8 cellular contexts compared by ENCODE assay signal in genomic region chr19:11949614-11950080, GRCh38. TPM values are rescaled to one million over a fixed set of nuclear protein-coding genes. Genes with fewer than 3 reads are reported as not detected.
A peak's percentile ranks its signal among the peaks of the same experiment; 100 is the strongest.
DNase-seq lines count a peak whose midpoint lies in the region; ATAC-seq, FAIRE-seq and TF ChIP-seq lines count a peak whose summit lies in the region.
"Not testable (repeated sequence)": the region's sequence is repeated elsewhere in the genome, so short reads cannot be mapped to it uniquely, and the experiment has no call there.

No MANE protein-coding gene starts in this region.

- WGBS in mammary epithelial cell (ENCODE audit: low coverage, missing lambda C conversion rate), result 100% methylated on average over 4 of the region's 4 CpGs

- not testable (repeated sequence) for H2AFZ ChIP-seq in PC-3 (ENCODE audit: low read length); mammary epithelial cell (ENCODE audit: low read depth, low read length); neural progenitor cell (replicated peaks)

- not testable (repeated sequence) for BruUV-seq in PC-3 (replicated peaks; lab: Mats Ljungman, UMichigan)
- TSS peak; percentile 8 for BruUV-seq in mammary epithelial cell (replicated peaks; lab: Mats Ljungman, UMichigan)

- intact Hi-C loops in PC-3 (cut with micrococcal nuclease); mammary epithelial cell (cut with micrococcal nuclease); kidney (cut with DNase I): not testable (repeated sequence)

- DNase-seq in PC-3; activated T-cell treated with anti-CD3 and anti-CD28 coated beads, Interleukin-2, amount 50 U/mL, for 72 hours; mammary epithelial cell; kidney; neural progenitor cell (ENCODE audit: low spot score): not testable (repeated sequence)

- not testable (repeated sequence) for H3K79me2 ChIP-seq in PC-3 (ENCODE audit: low read length); neural progenitor cell (ENCODE audit: low read depth)
- peaks cover 16% of the 10 kb centered on the region for H3K79me2 ChIP-seq in mammary epithelial cell (ENCODE audit: insufficient read depth, low read length)

- TF ChIP-seq CTCF in PC-3 (conservative IDR thresholded peaks at IDR 0.05; ENCODE audit: low read depth, low read length); mammary epithelial cell (conservative IDR thresholded peaks at IDR 0.05 in 1 of 2, IDR thresholded peaks at IDR 0.05 in 1 of 2; ENCODE audit: extremely low read depth in 1 of 2, insufficient read depth in 1 of 2, low read depth in 1 of 2, low read length in 2 of 2); kidney (IDR thresholded peaks at IDR 0.05; ENCODE audit: borderline replicate concordance, extremely low read depth, insufficient read depth); neural progenitor cell (IDR thresholded peaks at IDR 0.05): not testable (repeated sequence)

- POLR2A ChIA-PET in PC-3 (lab: Charles Lee; ENCODE audit: unreplicated experiment), result not testable (repeated sequence)

- not testable (repeated sequence) for H3K4me2 ChIP-seq in BLaER1; PC-3 (ENCODE audit: low read length); mammary epithelial cell (ENCODE audit: insufficient read depth, low read depth, low read length); neural progenitor cell

- H3K4me1 ChIP-seq in BLaER1; HUES48 (ENCODE audit: control insufficient read depth, insufficient read depth, low read length); PC-3 (ENCODE audit: insufficient read depth, low read length); mammary epithelial cell (ENCODE audit: insufficient read depth, low read length); kidney (ENCODE audit: control insufficient read depth in 1 of 2, insufficient read depth in 1 of 2, low read depth in 1 of 2, low read length in 2 of 2); neural progenitor cell; subcutaneous abdominal adipose tissue (ENCODE audit: control insufficient read depth in 5 of 5, insufficient read depth in 5 of 5, low read length in 5 of 5): not testable (repeated sequence)

- H3K27ac Mint-ChIP-seq in activated T-cell treated with anti-CD3 and anti-CD28 coated beads, Interleukin-2, amount 50 U/mL, for 72 hours, result peak overlapping the region; percentile 94
- not testable (repeated sequence) for H3K27ac Mint-ChIP-seq in neural progenitor cell

- H3K9me3 Mint-ChIP-seq in activated T-cell treated with anti-CD3 and anti-CD28 coated beads, Interleukin-2, amount 50 U/mL, for 72 hours, result peaks cover 20 to 36% of the 10 kb centered on the region in 2 donors
- H3K9me3 Mint-ChIP-seq in neural progenitor cell, result peaks cover 94% of the 10 kb centered on the region

- ATAC-seq in PC-3; activated T-cell treated with anti-CD3 and anti-CD28 coated beads, Interleukin-2, amount 50 U/mL, for 72 hours (replicated peaks in 1 of 2): not testable (repeated sequence)

- not testable (repeated sequence) for H4K20me1 ChIP-seq in BLaER1; PC-3 (ENCODE audit: low read length); mammary epithelial cell (ENCODE audit: insufficient read depth, low read length); neural progenitor cell (ENCODE audit: low read depth)

- not testable (repeated sequence) for H3K4me3 Mint-ChIP-seq in activated T-cell treated with anti-CD3 and anti-CD28 coated beads, Interleukin-2, amount 50 U/mL, for 72 hours; neural progenitor cell

- not testable (repeated sequence) for H3K27me3 ChIP-seq in BLaER1; HUES48 (ENCODE audit: control insufficient read depth, insufficient read depth, low read length); PC-3 (ENCODE audit: low read length); mammary epithelial cell (ENCODE audit: insufficient read depth, low read length); neural progenitor cell; subcutaneous abdominal adipose tissue (ENCODE audit: control insufficient read depth in 5 of 5, insufficient read depth in 4 of 5, low read length in 5 of 5)

- peaks cover 61 to 78% of the 10 kb centered on the region in 2 donors for H3K36me3 Mint-ChIP-seq in activated T-cell treated with anti-CD3 and anti-CD28 coated beads, Interleukin-2, amount 50 U/mL, for 72 hours (ENCODE audit: insufficient read depth in 2 of 2)
- peaks cover 75% of the 10 kb centered on the region for H3K36me3 Mint-ChIP-seq in neural progenitor cell

- H3K9me2 ChIP-seq in PC-3 (replicated peaks; ENCODE audit: low read length), result not testable (repeated sequence)

- not testable (repeated sequence) for H3K27ac ChIP-seq in BLaER1; HUES48 (ENCODE audit: low read depth, low read length); PC-3 (ENCODE audit: low read length); mammary epithelial cell (ENCODE audit: insufficient read depth, low read depth, low read length); kidney (ENCODE audit: low read depth in 2 of 2, low read length in 2 of 2); neural progenitor cell; subcutaneous abdominal adipose tissue (ENCODE audit: low read depth, low read length)

- H3K36me3 ChIP-seq in BLaER1 (peaks cover 99% of the 10 kb centered on the region), HUES48 (ENCODE audit: control insufficient read depth, insufficient read depth, low read length) (peaks cover 47% of the 10 kb centered on the region), PC-3 (ENCODE audit: low read depth, low read length) (peaks cover 84% of the 10 kb centered on the region), mammary epithelial cell (ENCODE audit: insufficient read depth, low read length) (peaks cover 20% of the 10 kb centered on the region), kidney (ENCODE audit: control insufficient read depth in 1 of 2, insufficient read depth in 2 of 2, low read length in 2 of 2) (peaks cover 34 to 35% of the 10 kb centered on the region in 2 donors), neural progenitor cell (peaks cover 49% of the 10 kb centered on the region), subcutaneous abdominal adipose tissue (ENCODE audit: control insufficient read depth in 5 of 5, insufficient read depth in 5 of 5, low read length in 5 of 5) (peaks cover 35 to 54% (median 41%) of the 10 kb centered on the region in 5 donors)

- H3K4me1 Mint-ChIP-seq in activated T-cell treated with anti-CD3 and anti-CD28 coated beads, Interleukin-2, amount 50 U/mL, for 72 hours (ENCODE audit: low read depth); neural progenitor cell: not testable (repeated sequence)

- H3K9ac ChIP-seq in BLaER1; HUES48 (ENCODE audit: low read depth, low read length); PC-3 (ENCODE audit: low read length); mammary epithelial cell (ENCODE audit: insufficient read depth, low read length); kidney (ENCODE audit: low read length in 2 of 2); neural progenitor cell; subcutaneous abdominal adipose tissue (ENCODE audit: low read length in 5 of 5): not testable (repeated sequence)

- CTCF ChIA-PET in PC-3 (lab: Charles Lee); mammary epithelial cell (lab: Charles Lee; ENCODE audit: low non-redundant PET): not testable (repeated sequence)

- not testable (repeated sequence) for H3F3A ChIP-seq in PC-3 (ENCODE audit: low read length, unreplicated experiment)
- peaks cover 23% of the 10 kb centered on the region for H3F3A ChIP-seq in neural progenitor cell (ENCODE audit: low read depth)

- in situ Hi-C loops in mammary epithelial cell (cut with MboI; ENCODE audit: low sequenced_read_pairs in 2 of 2), result loop anchor here in 1 of 2 donors (25.0 kb wide), 1 partner anchor 188 kb away; the partner anchor contains the start of gene ZNF20

- not testable (repeated sequence) for FAIRE-seq in kidney (lab: Jason Lieb, UNC)

- H3K27me3 Mint-ChIP-seq in activated T-cell treated with anti-CD3 and anti-CD28 coated beads, Interleukin-2, amount 50 U/mL, for 72 hours (ENCODE audit: low read depth), result not testable (repeated sequence)
- peaks cover 13% of the 10 kb centered on the region for H3K27me3 Mint-ChIP-seq in neural progenitor cell (ENCODE audit: insufficient read depth, low read depth)

- H3K9me3 ChIP-seq in BLaER1 (peaks cover 100% of the 10 kb centered on the region), HUES48 (ENCODE audit: control insufficient read depth, insufficient read depth, low read length) (peaks cover 97% of the 10 kb centered on the region), PC-3 (ENCODE audit: low read length) (peaks cover 93% of the 10 kb centered on the region), mammary epithelial cell (replicated peaks; ENCODE audit: insufficient read depth, low read length) (peaks cover 85% of the 10 kb centered on the region), kidney (ENCODE audit: control insufficient read depth in 1 of 2, low read length in 2 of 2) (peaks cover 49 to 91% of the 10 kb centered on the region in 2 donors), neural progenitor cell (ENCODE audit: low read depth) (peaks cover 73% of the 10 kb centered on the region), subcutaneous abdominal adipose tissue (ENCODE audit: control insufficient read depth in 5 of 5, low read length in 5 of 5) (peaks cover 80 to 98% (median 87%) of the 10 kb centered on the region in 5 donors)

- dilution Hi-C loops in mammary epithelial cell (cut with HindIII; ENCODE audit: low sequenced_read_pairs), result loop anchor here (5.0 to 10.0 kb wide), 2 partner anchors 183 to 575 kb away; no protein-coding TSS in a partner anchor

- H3K4me3 ChIP-seq in BLaER1 (peak overlapping the region; percentile 55), HUES48 (ENCODE audit: low read depth, low read length) (peak overlapping the region; percentile 45), PC-3 (ENCODE audit: low read length) (peak overlapping the region; percentile 10; the same call in 1 of the 2 replicates), kidney (ENCODE audit: low read length in 2 of 2) (peak overlapping the region; percentile 1 to 13), neural progenitor cell (peak overlapping the region; percentile 21), subcutaneous abdominal adipose tissue (ENCODE audit: low read depth in 1 of 5, low read length in 5 of 5) (peak overlapping the region; percentile 48 to 65 (median 58))
- H3K4me3 ChIP-seq in mammary epithelial cell (replicated peaks in 1 of 3; ENCODE audit: insufficient read depth in 1 of 3, low read depth in 2 of 3, low read length in 3 of 3), result not testable (repeated sequence)

RNA-seq across cellular contexts. Expression of gene ZNF763, which starts 15.2 kb away (rescaled TPM):
- total RNA-seq in PC-3 (2014; rRNA removed) (0.33 TPM in 1 of 2 replicates, not detected in the other), mammary epithelial cell (1 to 10 TPM; 1.6 to 2.0 TPM), kidney (9.8 TPM), neural progenitor cell (ENCODE audit: low replicate concordance) (10.0 and 17.7 TPM in 2 replicates)
- total RNA-seq in activated T-cell treated with anti-CD3 and anti-CD28 coated beads, Interleukin-2, amount 50 U/mL, for 72 hours, result 1 to 10 TPM; 1.3 to 2.4 TPM
- polyA plus RNA-seq in mammary epithelial cell (0.57 TPM), kidney (ENCODE audit: insufficient read depth, low read depth, low replicate concordance) (4.6 TPM)
- not detected for polyA minus RNA-seq in mammary epithelial cell

RNA-seq across cellular contexts. Expression of gene ZNF700, which starts 24.7 kb away (rescaled TPM):
- total RNA-seq in PC-3 (2014; rRNA removed) (6.7 and 9.5 TPM in 2 replicates), mammary epithelial cell (10 to 100 TPM in 1 of 2 donors, 1 to 10 TPM in 1; 8.2 to 10.4 TPM), kidney (20.9 TPM), neural progenitor cell (ENCODE audit: low replicate concordance) (18.3 and 29.4 TPM in 2 replicates)
- 10 to 100 TPM; 16.0 to 17.2 TPM for total RNA-seq in activated T-cell treated with anti-CD3 and anti-CD28 coated beads, Interleukin-2, amount 50 U/mL, for 72 hours
- polyA plus RNA-seq in mammary epithelial cell (3.1 TPM), kidney (ENCODE audit: insufficient read depth, low read depth, low replicate concordance) (7.2 TPM)
- polyA minus RNA-seq in mammary epithelial cell, result 3.0 TPM
